ENCODE assay signal across 8 cellular contexts in genomic region chr4:169611991-169612868, GRCh38. TPM values are rescaled to one million over a fixed set of nuclear protein-coding genes. Genes with fewer than 3 reads are reported as not detected.
DNase-seq lines count a peak whose midpoint lies in the region; ATAC-seq and TF ChIP-seq lines count a peak whose summit lies in the region.

TSS of gene NEK1 (minus strand) at chr4:169612583. CDS start at chr4:169602630, 9,953 bp downstream.

- peak; percentile 91 for ATAC-seq in GM19395 (IDR thresholded peaks at IDR 0.05; ENCODE audit: unreplicated experiment)
- peak; percentile 86 for ATAC-seq in HG03558 (IDR thresholded peaks at IDR 0.05; ENCODE audit: extremely low read depth, unreplicated experiment)

- H3K9me3 ChIP-seq in liver (ENCODE audit: control insufficient read depth in 4 of 4, low read length in 3 of 4), result no peaks in the 10 kb centered on the region

- peak within 1 kb of the TSS; percentile 97 for H3K27ac Mint-ChIP-seq in dendritic cell treated with granulocyte-macrophage colony-stimulating factor and Interleukin-4, amounts not matched to agents 40 ng/mL and 50 ng/mL, for 4 days

- H3K4me1 Mint-ChIP-seq in dendritic cell treated with granulocyte-macrophage colony-stimulating factor and Interleukin-4, amounts not matched to agents 40 ng/mL and 50 ng/mL, for 4 days (ENCODE audit: low read depth), result peaks cover 11% of the 10 kb centered on the region

- TF ChIP-seq CTCF in liver (IDR thresholded peaks at IDR 0.05; ENCODE audit: low read depth, low read length, missing input control), result no peak

- H3K27ac ChIP-seq in liver (ENCODE audit: low read depth in 1 of 2, low read length in 2 of 2), result peak within 1 kb of the TSS; percentile 93 to 99

- no peaks in the 10 kb centered on the region for H3K27me3 Mint-ChIP-seq in dendritic cell treated with granulocyte-macrophage colony-stimulating factor and Interleukin-4, amounts not matched to agents 40 ng/mL and 50 ng/mL, for 4 days

- peak; percentile 50 to 90 (median 78) for DNase-seq in C1 segment of cervical spinal cord (lab: John Stamatoyannopoulos, UW)
- DNase-seq in NCI-H748 treated with DMSO at 0.1 percent for 48 hours (lab: John Stamatoyannopoulos, UW), result peak; percentile 67
- DNase-seq in activated CD4-positive, alpha-beta T cell treated with anti-CD3 and anti-CD28 coated beads, Interleukin-2, amount 50 U/mL, for 24 hours (ENCODE audit: low read depth in 1 of 2, low spot score in 1 of 2), result peak; percentile 75 to 87
- peak; percentile 88 for DNase-seq in stimulated activated CD4-positive, alpha-beta T cell treated with anti-CD3 and anti-CD28 coated beads, Interleukin-4, amount 100 ng/mL, for 24 hours

- intact Hi-C loops in dendritic cell treated with granulocyte-macrophage colony-stimulating factor and Interleukin-4, amounts not matched to agents 40 ng/mL and 50 ng/mL, for 4 days (cut with micrococcal nuclease), result loop anchor here (1.0 to 5.0 kb wide), 5 partner anchors 8 to 600 kb away; partner anchors contain the start of genes CBR4, CLCN3, HPF1 and MFAP3L

- H3K9ac ChIP-seq in liver (ENCODE audit: low read depth in 1 of 2, low read length in 2 of 2), result peak within 1 kb of the TSS; percentile 83 to 93

- H3K4me3 ChIP-seq in liver (ENCODE audit: low read depth in 1 of 3, low read length in 3 of 3), result peak within 1 kb of the TSS; percentile 69 to 92 (median 78)

- H3K27me3 ChIP-seq in liver (ENCODE audit: control insufficient read depth in 4 of 4, insufficient read depth in 4 of 4, low read length in 3 of 4), result no peaks in the 10 kb centered on the region

- peaks cover 9% of the 10 kb centered on the region for H3K36me3 Mint-ChIP-seq in dendritic cell treated with granulocyte-macrophage colony-stimulating factor and Interleukin-4, amounts not matched to agents 40 ng/mL and 50 ng/mL, for 4 days (ENCODE audit: low read depth)

- H3K4me1 ChIP-seq in liver (ENCODE audit: control insufficient read depth in 4 of 4, insufficient read depth in 4 of 4, low read length in 3 of 4), result peaks cover 2 to 23% (median 13%) of the 10 kb centered on the region in 4 donors

- no peaks in the 10 kb centered on the region for H3K9me3 Mint-ChIP-seq in dendritic cell treated with granulocyte-macrophage colony-stimulating factor and Interleukin-4, amounts not matched to agents 40 ng/mL and 50 ng/mL, for 4 days

- WGBS in liver, result under 1% methylated on average over 61 of the region's 61 CpGs

- peak within 1 kb of the TSS; percentile 90 for H3K4me3 Mint-ChIP-seq in dendritic cell treated with granulocyte-macrophage colony-stimulating factor and Interleukin-4, amounts not matched to agents 40 ng/mL and 50 ng/mL, for 4 days

- no peak for TF ChIP-seq RAD21 in liver (IDR thresholded peaks at IDR 0.05)

- H3K36me3 ChIP-seq in liver (ENCODE audit: control insufficient read depth in 4 of 4, insufficient read depth in 3 of 4, low read depth in 1 of 4, low read length in 3 of 4), result no peaks in the 10 kb centered on the region

TF ChIP-seq in liver, 16 proteins besides CTCF, POLR2A, EP300 and RAD21:
- TF ChIP-seq ZBTB33 (IDR thresholded peaks at IDR 0.05) (no peak), EGR1 (IDR thresholded peaks at IDR 0.05; ENCODE audit: low read depth in 2 of 2) (no peak), REST (IDR thresholded peaks at IDR 0.05) (peak; percentile 45), TAF1 (conservative IDR thresholded peaks at IDR 0.05) (peak; percentile 71), FOXA1 (IDR thresholded peaks at IDR 0.05) (no peak), MAX (IDR thresholded peaks at IDR 0.05) (peak; percentile 53), HNF4G (IDR thresholded peaks at IDR 0.05) (no peak), JUND (IDR thresholded peaks at IDR 0.05) (peak; percentile 26 to 27), SP1 (IDR thresholded peaks at IDR 0.05) (peak; percentile 45), ATF3 (IDR thresholded peaks at IDR 0.05) (no peak), NR2F2 (IDR thresholded peaks at IDR 0.05) (no peak), YY1 (IDR thresholded peaks at IDR 0.05) (peak; percentile 69), GABPA (IDR thresholded peaks at IDR 0.05 in 1 of 2, conservative IDR thresholded peaks at IDR 0.05 in 1 of 2) (no peak), RXRA (IDR thresholded peaks at IDR 0.05) (peak in 1 of 2 donors; percentile 37), HNF4A (conservative IDR thresholded peaks at IDR 0.05) (peak in 1 of 2 donors; percentile 7), FOXA2 (IDR thresholded peaks at IDR 0.05) (no peak)

RNA-seq across cellular contexts. Expression of gene NEK1, which starts in this region (rescaled TPM):
- 10 to 100 TPM in 1 of 2 donors, 1 to 10 TPM in 1; 4.0 to 10.2 TPM for total RNA-seq in liver
- 1 to 10 TPM; 1.8 to 6.6 TPM for polyA plus RNA-seq in liver

Comparison
In these comparisons a context has a peak if more than half of its experiments do, and no peak if none do; other contexts are left out.
1. Peak in every context shown above with its lines: DNase-seq, ATAC-seq, H3K4me3 ChIP-seq and H3K27ac ChIP-seq.